ENCODE assay signal across 8 cellular contexts in the genomic region with DNA sequence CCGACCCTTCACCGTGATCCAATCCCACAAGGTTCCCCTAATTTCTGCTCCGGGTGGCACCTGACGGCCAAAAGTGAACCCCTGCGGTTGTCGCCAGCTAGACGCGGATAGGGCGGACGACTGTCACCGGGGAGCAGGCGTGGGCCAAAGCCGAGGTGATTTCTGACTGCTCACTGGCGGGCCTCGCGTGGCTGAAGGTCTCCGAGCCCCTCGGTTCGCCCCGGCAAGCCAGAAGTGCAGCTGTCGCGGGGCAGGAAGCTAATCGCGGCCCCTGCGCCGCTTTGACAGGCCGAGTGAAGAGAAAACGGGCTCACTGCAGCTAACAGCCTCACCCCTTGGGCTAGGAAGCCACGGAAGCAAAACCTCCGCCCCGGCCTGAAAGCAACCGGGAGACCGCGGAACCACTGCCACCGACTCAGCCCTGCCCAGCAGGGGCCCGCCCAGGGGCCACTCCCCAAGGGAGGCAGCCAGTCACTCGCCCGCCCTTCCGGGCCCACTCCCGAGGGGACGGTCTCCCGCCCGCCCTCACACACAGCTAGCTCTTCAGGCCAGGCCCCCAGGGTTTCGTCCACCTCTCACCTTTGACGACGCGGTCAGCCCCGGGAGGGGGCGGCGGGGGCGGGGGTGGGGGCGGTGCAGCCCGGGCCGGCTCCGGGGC. TPM values are rescaled to one million over a fixed set of nuclear protein-coding genes. Genes with fewer than 3 reads are reported as not detected.
A peak's percentile ranks its signal among the peaks of the same experiment; 100 is the strongest.
DNase-seq lines count a peak whose midpoint lies in the region; ATAC-seq and TF ChIP-seq lines count a peak whose summit lies in the region.

No MANE protein-coding gene starts in this region.

- TF ChIP-seq POLR2A in GM10847 (IDR thresholded peaks at IDR 0.05; ENCODE audit: extremely low read depth, insufficient read length) (peak; percentile 80), HCT116 (IDR thresholded peaks at IDR 0.05; ENCODE audit: borderline replicate concordance, extremely low read depth, insufficient read depth, insufficient read length) (peak; percentile 52)

- DNase-seq in HCT116 (ENCODE audit: low read depth, low spot score) (peak; percentile 77), MM.1S (peak; percentile 94), SW 1271 (lab: John Stamatoyannopoulos, UW) (peak; percentile 77 to 90), adipocyte (ENCODE audit: low read depth) (peak; percentile 80), heart right ventricle (peak; percentile 85 to 92), psoas muscle (peak; percentile 91 to 95)

- H3K4me1 ChIP-seq in HCT116 (ENCODE audit: control insufficient read depth in 1 of 2, insufficient read depth in 2 of 2, low read length in 2 of 2) (peaks cover 13 to 21% of the 10 kb centered on the region in 2 experiments; a peak in 3 of 4 replicates), MM.1S (ENCODE audit: low read length) (peaks cover 10% of the 10 kb centered on the region), adipocyte (ENCODE audit: control insufficient read depth, insufficient read depth, low read length) (peaks cover 34% of the 10 kb centered on the region), heart right ventricle (peaks cover 7 to 48% (median 40%) of the 10 kb centered on the region in 9 donors), psoas muscle (peaks cover 44% of the 10 kb centered on the region), urinary bladder (ENCODE audit: insufficient read depth) (peaks cover 2% of the 10 kb centered on the region)

- H3K79me2 ChIP-seq in HCT116 (ENCODE audit: insufficient read depth, low read length) (peaks cover 52% of the 10 kb centered on the region), MM.1S (ENCODE audit: low read length) (peaks cover 43% of the 10 kb centered on the region)

- no TSS peak for BruUV-seq in HCT116 (replicated peaks; lab: Mats Ljungman, UMichigan)

- H3K27me3 ChIP-seq in HCT116 (ENCODE audit: insufficient read depth, low read length) (no peaks in the 10 kb centered on the region), MM.1S (replicated peaks; ENCODE audit: insufficient read depth, low read length) (no peaks in the 10 kb centered on the region), adipocyte (replicated peaks; ENCODE audit: control insufficient read depth, insufficient read depth, low read length) (no peaks in the 10 kb centered on the region), heart right ventricle (no peaks in the 10 kb centered on the region), psoas muscle (ENCODE audit: insufficient read depth in 3 of 3, low read length in 2 of 3) (no peaks in the 10 kb centered on the region)

- POLR2A ChIA-PET in HCT116 (lab: Charles Lee), result interaction anchor here (0.8 to 2.2 kb wide), 3 partner anchors 25 to 248 kb away, joined by 3 to 12 read pairs (median 3); partner anchors contain the start of gene DNAJC9

- ATAC-seq in HCT116 (peak; percentile 94), heart right ventricle (peak; percentile 91 to 98 (median 94)), psoas muscle (peak; percentile 83 to 90 (median 88))

- no peaks in the 10 kb centered on the region for H4K20me1 ChIP-seq in HCT116 (ENCODE audit: insufficient read depth)
- H4K20me1 ChIP-seq in MM.1S (ENCODE audit: insufficient read depth, low read length), result no peaks in the 10 kb centered on the region

- H3K4me3 ChIP-seq in HCT116 (replicated peaks in 1 of 2; ENCODE audit: low read depth in 1 of 2, low read length in 2 of 2) (peak overlapping the region; percentile 94 to 98), MM.1S (ENCODE audit: low read length) (peak overlapping the region; percentile 75), adipocyte (ENCODE audit: low read length) (peak overlapping the region; percentile 99), heart right ventricle (peak overlapping the region; percentile 66 to 98 (median 83)), psoas muscle (peak overlapping the region; percentile 90), urinary bladder (ENCODE audit: low read depth, low read length) (peak overlapping the region; percentile 78)

- RAD21 ChIA-PET in HCT116 (lab: Charles Lee; ENCODE audit: low non-redundant PET in 1 of 2, low total read pairs in 2 of 2, uncharacterized antibody in 2 of 2, unreplicated experiment in 2 of 2), result interaction anchor here in 1 of 2 experiments (0.6 to 0.7 kb wide), 2 partner anchors 73 to 289 kb away, joined by 3 read pairs; no protein-coding TSS in a partner anchor

- no peak for TF ChIP-seq RAD21 in HCT116 (IDR thresholded peaks at IDR 0.05; ENCODE audit: low read depth)

- intact Hi-C loops in HCT116 (cut with micrococcal nuclease), result loop anchor here (5.0 kb wide), 2 partner anchors 83 to 233 kb away; partner anchors contain the start of gene ANXA7
- intact Hi-C loops in heart right ventricle (cut with DNase I), result loop anchor here in 2 of 10 donors (1.0 to 10.0 kb wide), 3 partner anchors 82 to 243 kb away; partner anchors contain the start of gene MRPS16 (in 2 of the 2)
- intact Hi-C loops in psoas muscle (cut with DNase I), result loop anchor here in 1 of 2 donors (5.0 kb wide), 2 partner anchors 83 to 248 kb away; partner anchors contain the start of genes ANXA7 and DNAJC9

- H3K4me2 ChIP-seq in HCT116 (ENCODE audit: low read length), result peak overlapping the region; percentile 81
- peak overlapping the region; percentile 80 for H3K4me2 ChIP-seq in MM.1S (ENCODE audit: low read depth, low read length)

- H2AFZ ChIP-seq in HCT116 (ENCODE audit: low read depth, low read length, poor library complexity, severe bottlenecking) (no peak overlapping the region), MM.1S (ENCODE audit: low read length) (peak overlapping the region; percentile 55)

- no peaks in the 10 kb centered on the region; the same call in 1 of the 2 replicates for H3K9me2 ChIP-seq in HCT116 (ENCODE audit: insufficient read depth)
- no peaks in the 10 kb centered on the region for H3K9me2 ChIP-seq in MM.1S (replicated peaks; ENCODE audit: insufficient read depth, low read length)

- TF ChIP-seq CTCF in HCT116 (IDR thresholded peaks at IDR 0.05 in 2 of 3, conservative IDR thresholded peaks at IDR 0.05 in 1 of 3; ENCODE audit: borderline replicate concordance in 1 of 3, insufficient read depth in 1 of 3, low read depth in 2 of 3, low read length in 2 of 3), result no peak
- no peak for TF ChIP-seq CTCF in MM.1S (IDR thresholded peaks at IDR 0.05; ENCODE audit: low read length)
- no peak for TF ChIP-seq CTCF in heart right ventricle (IDR thresholded peaks at IDR 0.05)
- no peak for TF ChIP-seq CTCF in psoas muscle (IDR thresholded peaks at IDR 0.05)

- H3K27ac ChIP-seq in HCT116 (ENCODE audit: low read depth, low read length) (peak overlapping the region; percentile 97), MM.1S (ENCODE audit: low read length) (peak overlapping the region; percentile 85), heart right ventricle (peak overlapping the region; percentile 90 to 99 (median 98)), psoas muscle (peak overlapping the region; percentile 96), urinary bladder (ENCODE audit: low read depth) (peak overlapping the region; percentile 95)

- H3K9me3 ChIP-seq in HCT116 (ENCODE audit: control insufficient read depth in 1 of 2, insufficient read depth in 1 of 2, low read depth in 1 of 2, low read length in 2 of 2) (no peaks in the 10 kb centered on the region), MM.1S (replicated peaks; ENCODE audit: insufficient read depth, low read length) (no peaks in the 10 kb centered on the region), adipocyte (ENCODE audit: control insufficient read depth, low read length) (no peaks in the 10 kb centered on the region), heart right ventricle (no peaks in the 10 kb centered on the region), psoas muscle (no peaks in the 10 kb centered on the region)

- H3K36me3 ChIP-seq in HCT116 (ENCODE audit: control insufficient read depth in 1 of 2, insufficient read depth in 2 of 2, low read length in 2 of 2), result peaks cover 0 to 4% of the 10 kb centered on the region in 2 experiments; a peak in 1 of 4 replicates
- H3K36me3 ChIP-seq in MM.1S (replicated peaks; ENCODE audit: insufficient read depth, low read length), result no peaks in the 10 kb centered on the region; the same call in 1 of the 2 replicates
- peaks cover 3% of the 10 kb centered on the region for H3K36me3 ChIP-seq in adipocyte (ENCODE audit: control insufficient read depth, insufficient read depth, low read length, severe bottlenecking)
- H3K36me3 ChIP-seq in heart right ventricle, result peaks cover 0 to 34% (median 16%) of the 10 kb centered on the region in 9 donors
- peaks cover 4 to 35% of the 10 kb centered on the region in 2 donors for H3K36me3 ChIP-seq in psoas muscle (ENCODE audit: insufficient read depth in 1 of 2, low read depth in 1 of 2)
- peaks cover 2% of the 10 kb centered on the region for H3K36me3 ChIP-seq in urinary bladder (ENCODE audit: insufficient read depth)

- H3K9ac ChIP-seq in HCT116 (ENCODE audit: low read length) (peak overlapping the region; percentile 87), MM.1S (ENCODE audit: low read length) (peak overlapping the region; percentile 80), adipocyte (ENCODE audit: low read length) (peak overlapping the region; percentile 100)

- H3F3A ChIP-seq in MM.1S (ENCODE audit: insufficient read depth, low read length), result peaks cover 9% of the 10 kb centered on the region

- CTCF ChIA-PET in HCT116 (lab: Charles Lee), result no interaction called here

- WGBS in heart right ventricle, 2 donors, result 0% methylated on average over 45 to 55 of the region's 55 CpGs
- WGBS in psoas muscle, 3 donors, result 0 to 1% (median 1%) methylated on average over 49 to 55 of the region's 55 CpGs
- WGBS in urinary bladder, result under 1% methylated on average over 55 of the region's 55 CpGs

TF ChIP-seq in HCT116, 20 proteins besides CTCF, POLR2A, EP300 and RAD21 (continues in another document):
- TF ChIP-seq EGR1 (IDR thresholded peaks at IDR 0.05; ENCODE audit: low read depth), result 0 out of 2 replicates have a peak, but pooled peaks have one; percentile 1
- TF ChIP-seq JUND (IDR thresholded peaks at IDR 0.05), result no peak
- TF ChIP-seq SIN3A (IDR thresholded peaks at IDR 0.05; ENCODE audit: low read depth), result peak; percentile 8; the same call in 1 of the 2 replicates

RNA-seq across cellular contexts. Expression of gene PPP3CB, which starts 0.5 kb away (rescaled TPM):
- total RNA-seq in HCT116 (2021; ENCODE audit: unreplicated experiment), result 32.0 TPM
- polyA plus RNA-seq in HCT116 (2012), result 23.0 and 24.4 TPM in 2 replicates
- 10 to 100 TPM; 52.5 to 78.6 (median 64.5) TPM for total RNA-seq in heart right ventricle
- polyA plus RNA-seq in heart right ventricle, result 10 to 100 TPM; 34.4 to 36.6 TPM
- total RNA-seq in psoas muscle, result 100 to 1,000 TPM in 3 of 4 donors, 10 to 100 TPM in 1; 92.3 to 177 (median 138) TPM
- polyA plus RNA-seq in psoas muscle, result 100 to 1,000 TPM in 1 of 3 donors, 10 to 100 TPM in 2; 52.2 to 162 (median 94.2) TPM
- 93.4 TPM for total RNA-seq in urinary bladder
- 58.0 TPM for polyA plus RNA-seq in urinary bladder

Comparison
In these comparisons a context has a peak if more than half of its experiments do, and no peak if none do; other contexts are left out.
1. Peak in every context shown above with its lines: DNase-seq, ATAC-seq, H3K4me3 ChIP-seq and H3K27ac ChIP-seq.